Comparison of ENCODE assay signal across 19 cellular contexts in genomic region chr9:115411516-115411915, GRCh38.
DNase-seq lines count a peak whose midpoint lies in the region; ATAC-seq, FAIRE-seq and TF ChIP-seq lines count a peak whose summit lies in the region.
"Had no signal": no experiment of that assay in that cellular context is flagged by ENCODE, and none has a peak within 500 bp of the region (broad histone marks: within the 10 kb centered on the region; RNA-seq: fewer than 3 reads in every experiment).

No MANE protein-coding gene starts in this region.

- H3K4me1 Mint-ChIP-seq in chondrocyte (ENCODE audit: low read depth): peaks cover 34% of the 10 kb centered on the region
- no peaks in the 10 kb centered on the region for H3K4me1 Mint-ChIP-seq in activated CD4-positive, alpha-beta memory T cell treated with anti-CD3 and anti-CD28 coated beads for 36 hours (ENCODE audit: low read depth)

- H3K9me3 ChIP-seq in IMR-90 (ENCODE audit: control insufficient read depth, insufficient read depth, low read length) (no peaks in the 10 kb centered on the region; the same call in 1 of the 2 replicates), osteoblast (ENCODE audit: low read depth, low read length) (no peaks in the 10 kb centered on the region)
- H3K9me3 ChIP-seq: Peyer's patch had no signal

- H2BK120ac ChIP-seq in IMR-90 (ENCODE audit: low read depth, low read length): peak overlapping the region; percentile 59; the same call in 1 of the 2 replicates

- no CpG with 5 or more reads among the region's 1 CpG for WGBS in IMR-90 (ENCODE audit: extremely low coverage in 2 of 2, insufficient read length in 1 of 2), 2 experiments

- CTCF ChIA-PET in IMR-90 (lab: Yijun Ruan, JAX): interaction anchor here (1.4 kb wide), 1 partner anchor 10 kb away, joined by 3 read pairs; no protein-coding TSS in a partner anchor
- CTCF ChIA-PET in activated CD4-positive, alpha-beta memory T cell treated with anti-CD3 and anti-CD28 coated beads for 36 hours (lab: Charles Lee): no interaction called here

- no peak for TF ChIP-seq RAD21 in IMR-90 (IDR thresholded peaks at IDR 0.05; ENCODE audit: low read length)

- H3K18ac ChIP-seq in IMR-90 (ENCODE audit: low read depth, low read length): peak overlapping the region; percentile 86; the same call in 1 of the 2 replicates

- BruUV-seq in IMR-90 (replicated peaks; lab: Mats Ljungman, UMichigan): no TSS peak

- no peaks in the 10 kb centered on the region for H3K79me1 ChIP-seq in IMR-90 (ENCODE audit: low read depth in 1 of 2, low read length in 2 of 2)

- peaks cover 1% of the 10 kb centered on the region for H3K36me3 Mint-ChIP-seq in chondrocyte (ENCODE audit: low read depth)
- no peaks in the 10 kb centered on the region for H3K36me3 Mint-ChIP-seq in activated CD4-positive, alpha-beta memory T cell treated with anti-CD3 and anti-CD28 coated beads for 36 hours

- H3K9ac ChIP-seq in IMR-90 (ENCODE audit: low read depth, low read length): no peak overlapping the region; the same call in 1 of the 2 replicates

- no peaks in the 10 kb centered on the region for H3K27me3 Mint-ChIP-seq in chondrocyte (ENCODE audit: low read depth)
- peaks cover 14% of the 10 kb centered on the region for H3K27me3 Mint-ChIP-seq in activated CD4-positive, alpha-beta memory T cell treated with anti-CD3 and anti-CD28 coated beads for 36 hours

- peak overlapping the region; percentile 24; the same call in 1 of the 2 replicates for H3K56ac ChIP-seq in IMR-90 (ENCODE audit: extremely low read depth, insufficient read depth, low read length)

- intact Hi-C loops in IMR-90 (cut with micrococcal nuclease): no loop called here
- intact Hi-C loops in activated CD4-positive, alpha-beta memory T cell treated with anti-CD3 and anti-CD28 coated beads for 36 hours (cut with micrococcal nuclease): no loop called here

- peak overlapping the region; percentile 63 for H2BK15ac ChIP-seq in IMR-90 (ENCODE audit: low read depth, low read length)

- peak overlapping the region; percentile 17 for H3K4ac ChIP-seq in IMR-90 (ENCODE audit: low read depth, low read length)

- H3K79me2 ChIP-seq in osteoblast (ENCODE audit: insufficient read depth, low read length): no peaks in the 10 kb centered on the region

- POLR2A ChIA-PET in IMR-90 (lab: Charles Lee; ENCODE audit: unreplicated experiment): no interaction called here
- POLR2A ChIA-PET in activated CD4-positive, alpha-beta memory T cell treated with anti-CD3 and anti-CD28 coated beads for 36 hours (lab: Charles Lee): no interaction called here

- 0 out of 2 replicates have a peak, but pooled peaks cover 4% of the 10 kb centered on the region for H3K9me1 ChIP-seq in IMR-90 (ENCODE audit: insufficient read depth, low read length)

- H2AK5ac ChIP-seq in IMR-90 (ENCODE audit: low read depth, low read length): 0 out of 2 replicates have a peak overlapping the region, but pooled peaks have one; percentile 10

- H4K8ac ChIP-seq in IMR-90 (ENCODE audit: low read depth in 2 of 2, low read length in 2 of 2): peak overlapping the region; percentile 16 to 44; a peak in 2 of 4 replicates

- H3K4me3 ChIP-seq in AG10803 (ENCODE audit: low read length): no peak overlapping the region
- H3K4me3 ChIP-seq in IMR-90 (ENCODE audit: insufficient read depth, low read depth, low read length): no peak overlapping the region
- no peak overlapping the region for H3K4me3 ChIP-seq in osteoblast (ENCODE audit: insufficient read depth, low read length)
- H3K4me3 ChIP-seq: K562, Peyer's patch had no signal

- H4K91ac ChIP-seq in IMR-90 (ENCODE audit: insufficient read depth, low read depth, low read length): peak overlapping the region; percentile 68

- peak overlapping the region; percentile 48; the same call in 1 of the 2 replicates for H2BK20ac ChIP-seq in IMR-90 (ENCODE audit: low read depth, low read length)

- TF ChIP-seq CTCF in AG10803 (conservative IDR thresholded peaks at IDR 0.05; ENCODE audit: low read length) (no peak), IMR-90 (conservative IDR thresholded peaks at IDR 0.05; ENCODE audit: low read depth, low read length) (no peak), chondrocyte (IDR thresholded peaks at IDR 0.05) (no peak), osteoblast (IDR thresholded peaks at IDR 0.05; ENCODE audit: extremely low read depth, low read depth, low read length) (no peak)

- FAIRE-seq in frontal cortex (lab: Jason Lieb, UNC): no peak
- FAIRE-seq: A204.1, H1, K562 had no signal

- H3K27ac Mint-ChIP-seq in chondrocyte (ENCODE audit: unreplicated experiment): peak overlapping the region; percentile 50
- H3K27ac Mint-ChIP-seq in activated CD4-positive, alpha-beta memory T cell treated with anti-CD3 and anti-CD28 coated beads for 36 hours: no peak overlapping the region

- H3K36me3 ChIP-seq in IMR-90 (ENCODE audit: control insufficient read depth, insufficient read depth, low read length) (no peaks in the 10 kb centered on the region), osteoblast (ENCODE audit: insufficient read depth, low read length) (no peaks in the 10 kb centered on the region)
- H3K36me3 ChIP-seq: Peyer's patch had no signal

- peak overlapping the region; percentile 86 for H3K27ac ChIP-seq in IMR-90 (ENCODE audit: insufficient read depth, low read length)
- peak overlapping the region; percentile 78 for H3K27ac ChIP-seq in osteoblast (ENCODE audit: low read depth, low read length)
- H3K27ac ChIP-seq: C4-2B, Peyer's patch had no signal

- peaks cover 8% of the 10 kb centered on the region for H3K9me3 Mint-ChIP-seq in chondrocyte (ENCODE audit: low read depth)
- no peaks in the 10 kb centered on the region for H3K9me3 Mint-ChIP-seq in activated CD4-positive, alpha-beta memory T cell treated with anti-CD3 and anti-CD28 coated beads for 36 hours

- no peak for TF ChIP-seq POLR2A in IMR-90 (IDR thresholded peaks at IDR 0.05; ENCODE audit: low read depth, low read length)

- H3K4me1 ChIP-seq in IMR-90 (ENCODE audit: control insufficient read depth, insufficient read depth, low read length) (peaks cover 12% of the 10 kb centered on the region), osteoblast (ENCODE audit: insufficient read depth, low read length) (peaks cover 10% of the 10 kb centered on the region)

- peak overlapping the region; percentile 70; the same call in 1 of the 2 replicates for H4K5ac ChIP-seq in IMR-90 (ENCODE audit: low read depth, low read length)

- H3K4me2 ChIP-seq in IMR-90 (ENCODE audit: low read depth, low read length): peak overlapping the region; percentile 84
- peak overlapping the region; percentile 25 for H3K4me2 ChIP-seq in osteoblast (ENCODE audit: insufficient read depth, low read length)

- H2BK5ac ChIP-seq in IMR-90 (ENCODE audit: low read depth, low read length, poor library complexity, severe bottlenecking): peak overlapping the region; percentile 92

- H2AK9ac ChIP-seq in IMR-90 (replicated peaks; ENCODE audit: low read depth, low read length, poor library complexity): no peak overlapping the region

- peak overlapping the region; percentile 6; the same call in 1 of the 2 replicates for H3K23ac ChIP-seq in IMR-90 (ENCODE audit: low read depth, low read length)

- H2AFZ ChIP-seq in IMR-90 (replicated peaks; ENCODE audit: low read length, poor library complexity): no peak overlapping the region
- no peak overlapping the region for H2AFZ ChIP-seq in osteoblast (ENCODE audit: low read length)

- ATAC-seq in IMR-90 (ENCODE audit: low read depth): peak; percentile 76
- ATAC-seq: K562 had no signal

- H4K20me1 ChIP-seq in IMR-90 (ENCODE audit: insufficient read depth, low read length): no peaks in the 10 kb centered on the region
- no peaks in the 10 kb centered on the region for H4K20me1 ChIP-seq in osteoblast (ENCODE audit: insufficient read depth, low read length)

- peak overlapping the region; percentile 77 for H3K14ac ChIP-seq in IMR-90 (replicated peaks; ENCODE audit: low read depth, low read length)

- peak; percentile 59 for DNase-seq in AG10803 (ENCODE audit: low read depth)
- peak; percentile 75 for DNase-seq in IMR-90
- DNase-seq in chondrocyte (ENCODE audit: low spot score): no peak
- DNase-seq in osteoblast (ENCODE audit: insufficient read length, low spot score, missing footprints): no peak
- no peak for DNase-seq in stimulated activated CD4-positive, alpha-beta T cell treated with anti-CD3 and anti-CD28 coated beads, Interleukin-4, amount 100 ng/mL, for 1 hour
- DNase-seq in NCI-H1694 (lab: John Stamatoyannopoulos, UW): no peak
- DNase-seq in frontal cortex (ENCODE audit: low spot score in 2 of 2): no peak
- no peak for DNase-seq in activated CD4-positive, alpha-beta memory T cell treated with anti-CD3 and anti-CD28 coated beads for 36 hours
- DNase-seq: DMS79; NCI-H1105 treated with DMSO at 0.1 percent for 48 hours; NCI-H1694 treated with DMSO at 0.1 percent for 48 hours; NCI-H510A; NCI-H748 treated with DMSO at 0.1 percent for 48 hours; NK-92 treated with Interleukin-12 subunit alpha and Interleukin-12 subunit beta, amount 100 ng/mL, for 24 hours; Peyer's patch had no signal

- in situ Hi-C loops in IMR-90 (cut with MboI; ENCODE audit: low sequenced_read_pairs): no loop called here

- dilution Hi-C loops in IMR-90 (cut with HindIII; ENCODE audit: low sequenced_read_pairs, unreplicated experiment): no loop called here

- no peak overlapping the region for H3K4me3 Mint-ChIP-seq in chondrocyte (ENCODE audit: unreplicated experiment)
- no peak overlapping the region for H3K4me3 Mint-ChIP-seq in activated CD4-positive, alpha-beta memory T cell treated with anti-CD3 and anti-CD28 coated beads for 36 hours

- no peaks in the 10 kb centered on the region for H3K27me3 ChIP-seq in IMR-90 (ENCODE audit: control insufficient read depth, insufficient read depth, low read length)
- no peaks in the 10 kb centered on the region for H3K27me3 ChIP-seq in osteoblast (ENCODE audit: insufficient read depth, low read length)
- H3K27me3 ChIP-seq: Peyer's patch had no signal

TF ChIP-seq in IMR-90, 13 proteins besides CTCF, POLR2A, EP300 and RAD21:
- TF ChIP-seq FOS (IDR thresholded peaks at IDR 0.05; ENCODE audit: low read depth, low read length) (no peak), MXI1 (IDR thresholded peaks at IDR 0.05; ENCODE audit: borderline replicate concordance, low read depth, low read length) (no peak), MAZ (IDR thresholded peaks at IDR 0.05; ENCODE audit: borderline replicate concordance, low read depth, low read length) (no peak), MAFK (IDR thresholded peaks at IDR 0.05; ENCODE audit: low read depth, low read length) (no peak)
- TF ChIP-seq, protein P1, sequence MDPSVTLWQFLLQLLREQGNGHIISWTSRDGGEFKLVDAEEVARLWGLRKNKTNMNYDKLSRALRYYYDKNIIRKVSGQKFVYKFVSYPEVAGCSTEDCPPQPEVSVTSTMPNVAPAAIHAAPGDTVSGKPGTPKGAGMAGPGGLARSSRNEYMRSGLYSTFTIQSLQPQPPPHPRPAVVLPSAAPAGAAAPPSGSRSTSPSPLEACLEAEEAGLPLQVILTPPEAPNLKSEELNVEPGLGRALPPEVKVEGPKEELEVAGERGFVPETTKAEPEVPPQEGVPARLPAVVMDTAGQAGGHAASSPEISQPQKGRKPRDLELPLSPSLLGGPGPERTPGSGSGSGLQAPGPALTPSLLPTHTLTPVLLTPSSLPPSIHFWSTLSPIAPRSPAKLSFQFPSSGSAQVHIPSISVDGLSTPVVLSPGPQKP (IDR thresholded peaks at IDR 0.05; ENCODE audit: borderline replicate concordance, low read depth, low read length): no peak

Comparison
In these comparisons a context has a peak if more than half of its experiments do, and no peak if none do; other contexts are left out.
1. DNase-seq: peak in AG10803 (single experiment) and IMR-90 (single experiment); none in chondrocyte (single experiment), osteoblast (single experiment), stimulated activated CD4-positive, alpha-beta T cell treated with anti-CD3 and anti-CD28 coated beads, Interleukin-4, amount 100 ng/mL, for 1 hour (single experiment), NCI-H1694 (single experiment), frontal cortex (0 of 2) and activated CD4-positive, alpha-beta memory T cell treated with anti-CD3 and anti-CD28 coated beads for 36 hours (single experiment).